In the genomic region with DNA sequence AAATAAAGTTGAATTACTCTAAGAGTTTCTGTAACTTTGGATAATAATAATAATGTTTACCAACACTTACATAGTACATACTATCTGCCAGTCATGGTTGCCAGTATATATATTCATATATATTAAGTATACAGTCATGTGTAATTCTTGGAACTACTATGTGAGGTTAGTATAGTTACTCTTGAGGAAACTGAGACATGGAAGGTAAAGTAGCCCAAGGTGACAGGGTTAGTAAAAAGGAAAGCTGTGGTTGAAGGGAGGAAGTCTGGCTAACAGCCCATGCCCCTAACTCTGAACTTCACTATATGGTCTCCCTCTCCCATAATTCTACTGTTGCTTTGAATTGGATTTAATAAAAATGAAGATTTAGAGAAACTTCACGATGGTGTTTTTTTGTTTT, we compare ENCODE assay signal across 20 cellular contexts. TPM values are rescaled to one million over a fixed set of nuclear protein-coding genes. Genes with fewer than 3 reads are reported as not detected.
DNase-seq lines count a peak whose midpoint lies in the region; ATAC-seq lines count a peak whose summit lies in the region.
"Had no signal": no experiment of that assay in that cellular context is flagged by ENCODE, and none has a peak within 500 bp of the region (broad histone marks: within the 10 kb centered on the region; RNA-seq: fewer than 3 reads in every experiment).

No MANE protein-coding gene starts in this region.

- H3K27me3 Mint-ChIP-seq in activated CD8-positive, alpha-beta memory T cell treated with anti-CD3 and anti-CD28 coated beads, Interleukin-2, amount 10 ng/mL, durations not matched to agents 7 days and 5 days = no peaks in the 10 kb centered on the region
- no peaks in the 10 kb centered on the region for H3K27me3 Mint-ChIP-seq in memory B cell

- H3K36me3 Mint-ChIP-seq in activated CD8-positive, alpha-beta memory T cell treated with anti-CD3 and anti-CD28 coated beads, Interleukin-2, amount 10 ng/mL, durations not matched to agents 7 days and 5 days = peaks cover 47% of the 10 kb centered on the region
- peaks cover 14% of the 10 kb centered on the region for H3K36me3 Mint-ChIP-seq in memory B cell

- peak overlapping the region; percentile 85 for H3K27ac Mint-ChIP-seq in activated CD8-positive, alpha-beta memory T cell treated with anti-CD3 and anti-CD28 coated beads, Interleukin-2, amount 10 ng/mL, durations not matched to agents 7 days and 5 days
- peak overlapping the region; percentile 57 for H3K27ac Mint-ChIP-seq in memory B cell
- H3K27ac Mint-ChIP-seq: nephron progenitor cell had no signal

- peaks cover 2% of the 10 kb centered on the region for H3K9me3 Mint-ChIP-seq in activated CD8-positive, alpha-beta memory T cell treated with anti-CD3 and anti-CD28 coated beads, Interleukin-2, amount 10 ng/mL, durations not matched to agents 7 days and 5 days (ENCODE audit: low read depth)
- no peaks in the 10 kb centered on the region for H3K9me3 Mint-ChIP-seq in memory B cell
- H3K9me3 Mint-ChIP-seq: nephron progenitor cell had no signal

- H3K4me3 Mint-ChIP-seq in activated CD8-positive, alpha-beta memory T cell treated with anti-CD3 and anti-CD28 coated beads, Interleukin-2, amount 10 ng/mL, durations not matched to agents 7 days and 5 days = peak overlapping the region; percentile 11
- H3K4me3 Mint-ChIP-seq in memory B cell = no peak overlapping the region
- H3K4me3 Mint-ChIP-seq: nephron progenitor cell had no signal

- CTCF ChIA-PET in activated CD8-positive, alpha-beta memory T cell treated with anti-CD3 and anti-CD28 coated beads, Interleukin-2, amount 10 ng/mL, durations not matched to agents 7 days and 5 days (lab: Charles Lee) = interaction anchor here (1.1 to 2.6 kb wide), 4 partner anchors 9 to 72 kb away, joined by 3 to 12 read pairs (median 4); a partner anchor contains a TSS

- no peak for DNase-seq in activated CD8-positive, alpha-beta memory T cell treated with anti-CD3 and anti-CD28 coated beads, Interleukin-2, amount 10 ng/mL, durations not matched to agents 7 days and 5 days
- DNase-seq in activated CD8-positive, alpha-beta memory T cell treated with anti-CD3 and anti-CD28 coated beads, Interleukin-2, amount 50 U/mL, for 4 hours = no peak
- DNase-seq in memory B cell (ENCODE audit: low spot score in 2 of 2) (no peak), hepatic stellate cell (ENCODE audit: low spot score) (no peak), NCI-H2081 treated with DMSO at 0.1 percent for 48 hours (lab: John Stamatoyannopoulos, UW) (no peak), NAMALWA (ENCODE audit: low spot score) (no peak)
- DNase-seq: activated CD4-positive, alpha-beta T cell treated with anti-CD3 and anti-CD28 coated beads for 1 hour; adrenal gland; central memory CD4-positive, alpha-beta T cell; esophagus squamous epithelium; heart left ventricle; MM.1S; NCI-H2029 treated with DMSO at 0.1 percent for 48 hours; NCI-H524; nephron progenitor cell; psoas muscle; SIG-M5; stimulated activated naive CD4-positive, alpha-beta T cell treated with Interleukin-2 at 50 U/mL for 16 hours had no signal

- peak; percentile 67 for ATAC-seq in activated CD8-positive, alpha-beta memory T cell treated with anti-CD3 and anti-CD28 coated beads, Interleukin-2, amount 10 ng/mL, durations not matched to agents 7 days and 5 days
- peak; percentile 54 for ATAC-seq in GM21528 (IDR thresholded peaks at IDR 0.05; ENCODE audit: low FRiP score, unreplicated experiment)
- ATAC-seq in HG03039 (IDR thresholded peaks at IDR 0.05; ENCODE audit: unreplicated experiment) = peak; percentile 48
- no peak for ATAC-seq in memory B cell (ENCODE audit: low read depth)
- ATAC-seq: heart left ventricle, psoas muscle had no signal

- H3K4me1 Mint-ChIP-seq in activated CD8-positive, alpha-beta memory T cell treated with anti-CD3 and anti-CD28 coated beads, Interleukin-2, amount 10 ng/mL, durations not matched to agents 7 days and 5 days = peaks cover 58% of the 10 kb centered on the region
- peaks cover 14% of the 10 kb centered on the region for H3K4me1 Mint-ChIP-seq in memory B cell

RNA-seq across cellular contexts. Expression of a gene that starts 24.9 kb away (rescaled TPM):
- total RNA-seq in activated CD8-positive, alpha-beta memory T cell treated with anti-CD3 and anti-CD28 coated beads, Interleukin-2, amount 10 ng/mL, durations not matched to agents 7 days and 5 days = 10 to 100 TPM; 11.2 to 19.0 TPM
